Comparison of ENCODE assay signal across 9 cellular contexts in the genomic region with DNA sequence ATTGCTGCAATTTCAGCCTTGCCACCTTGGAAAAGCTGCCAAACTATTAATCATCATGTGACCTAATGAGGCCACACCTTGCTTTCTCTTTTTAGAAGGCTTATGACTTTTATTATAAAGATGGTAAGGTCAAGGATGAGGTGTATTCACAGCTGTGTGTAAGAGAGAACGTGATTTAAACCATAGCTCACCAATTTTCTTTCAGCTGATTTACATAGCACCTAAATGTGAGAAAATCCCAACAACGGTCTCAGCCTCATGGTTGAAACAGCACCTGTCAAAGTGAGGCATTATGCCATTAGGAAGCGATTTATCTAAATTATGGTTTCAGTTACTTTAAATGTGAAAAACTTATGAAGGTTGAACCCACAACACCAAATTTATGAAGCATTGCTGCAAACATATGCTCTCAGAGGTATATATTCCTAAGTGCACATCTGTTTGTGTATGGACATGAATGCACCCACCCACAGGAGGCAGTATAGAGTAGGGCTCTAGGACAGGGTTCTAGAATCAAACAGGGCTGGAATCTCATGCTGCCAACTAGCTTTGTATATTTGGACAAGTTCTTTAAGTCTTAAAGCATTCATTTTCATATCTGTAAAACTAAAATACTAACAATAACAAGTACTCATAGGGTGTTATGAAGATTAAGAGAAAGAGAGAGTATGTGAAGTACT. TPM values are rescaled to one million over a fixed set of nuclear protein-coding genes. Genes with fewer than 3 reads are reported as not detected.
A peak's percentile ranks its signal among the peaks of the same experiment; 100 is the strongest.
DNase-seq lines count a peak whose midpoint lies in the region; ATAC-seq and TF ChIP-seq lines count a peak whose summit lies in the region.
"Had no signal": no experiment of that assay in that cellular context is flagged by ENCODE, and none has a peak within 500 bp of the region (broad histone marks: within the 10 kb centered on the region; RNA-seq: fewer than 3 reads in every experiment).

No MANE protein-coding gene starts in this region.

- CTCF ChIA-PET in CD4-positive, alpha-beta T cell (lab: Charles Lee) = interaction anchor here (1.3 kb wide), 1 partner anchor 25 kb away, joined by 3 read pairs; no protein-coding TSS in a partner anchor

- TF ChIP-seq POLR2A in esophagus muscularis mucosa (IDR thresholded peaks at IDR 0.05; ENCODE audit: low read depth) = no peak

- no peak overlapping the region for H3K4me3 Mint-ChIP-seq in CD4-positive, alpha-beta T cell

- no peak overlapping the region for H3K27ac Mint-ChIP-seq in CD4-positive, alpha-beta T cell

- peak; percentile 22 for TF ChIP-seq CTCF in CD4-positive, alpha-beta T cell (IDR thresholded peaks at IDR 0.05)
- peak; percentile 30 for TF ChIP-seq CTCF in LNCaP clone FGC (IDR thresholded peaks at IDR 0.05; ENCODE audit: control insufficient read depth, extremely low read depth, insufficient read depth)
- peak in 2 of 3 experiments; percentile 13 for TF ChIP-seq CTCF in esophagus muscularis mucosa (IDR thresholded peaks at IDR 0.05)
- TF ChIP-seq CTCF in GM13976 (IDR thresholded peaks at IDR 0.05; ENCODE audit: borderline replicate concordance, control extremely low read depth, extremely low read depth, insufficient read depth, missing control alignments) = no peak

- no peak for ATAC-seq in CD4-positive, alpha-beta T cell (ENCODE audit: poor library complexity)
- peak; percentile 54 for ATAC-seq in GM18867 (IDR thresholded peaks at IDR 0.05; ENCODE audit: unreplicated experiment)

- H3K4me3 ChIP-seq in LNCaP clone FGC (ENCODE audit: low read depth, low read length) = no peak overlapping the region
- no peak overlapping the region for H3K4me3 ChIP-seq in esophagus muscularis mucosa

- no peak for DNase-seq in CD4-positive, alpha-beta T cell
- DNase-seq in LNCaP clone FGC (ENCODE audit: low read depth) (no peak), esophagus muscularis mucosa (ENCODE audit: extremely low spot score) (no peak), GM13976 (ENCODE audit: low spot score) (no peak), NCI-H1930 (lab: John Stamatoyannopoulos, UW) (no peak), SK-N-DZ (ENCODE audit: low spot score) (no peak), OCI-M2 (lab: John Stamatoyannopoulos, UW; ENCODE audit: unreplicated experiment) (no peak)

- H3K4me1 ChIP-seq in esophagus muscularis mucosa = peaks cover 21 to 37% (median 26%) of the 10 kb centered on the region in 4 donors
- H3K4me1 ChIP-seq: parathyroid adenoma had no signal

- H3K36me3 ChIP-seq in esophagus muscularis mucosa = peaks cover 0 to 43% (median 37%) of the 10 kb centered on the region in 4 donors

- no peaks in the 10 kb centered on the region for H3K9me3 ChIP-seq in CD4-positive, alpha-beta T cell (ENCODE audit: control insufficient read depth, low read length)
- no peaks in the 10 kb centered on the region for H3K9me3 ChIP-seq in esophagus muscularis mucosa

- H3K27ac ChIP-seq in CD4-positive, alpha-beta T cell (ENCODE audit: low read depth, low read length) = no peak overlapping the region
- H3K27ac ChIP-seq in esophagus muscularis mucosa (replicated peaks in 1 of 4) = peak overlapping the region in 1 of 4 donors; percentile 43
- H3K27ac ChIP-seq: parathyroid adenoma had no signal

- TF ChIP-seq EP300 in esophagus muscularis mucosa (IDR thresholded peaks at IDR 0.05) = no peak

- in situ Hi-C loops in GM13976 (cut with MboI; ENCODE audit: low sequenced_read_pairs, unreplicated experiment) = no loop called here

- no peaks in the 10 kb centered on the region for H3K9me3 Mint-ChIP-seq in CD4-positive, alpha-beta T cell

- POLR2A ChIA-PET in CD4-positive, alpha-beta T cell (lab: Charles Lee) = no interaction called here

- WGBS in esophagus muscularis mucosa = 50% methylated on average over 3 of the region's 3 CpGs

- H3K4me1 Mint-ChIP-seq in CD4-positive, alpha-beta T cell (ENCODE audit: low read depth) = no peaks in the 10 kb centered on the region

- no peaks in the 10 kb centered on the region for H3K27me3 Mint-ChIP-seq in CD4-positive, alpha-beta T cell

- H3K27me3 ChIP-seq in CD4-positive, alpha-beta T cell (ENCODE audit: control insufficient read depth, insufficient read depth, low read length) = no peaks in the 10 kb centered on the region
- no peaks in the 10 kb centered on the region for H3K27me3 ChIP-seq in esophagus muscularis mucosa

- intact Hi-C loops in CD4-positive, alpha-beta T cell (cut with DNase I, micrococcal nuclease) = no loop called here
- intact Hi-C loops in esophagus muscularis mucosa (cut with DNase I) = no loop called here

- no peaks in the 10 kb centered on the region for H3K36me3 Mint-ChIP-seq in CD4-positive, alpha-beta T cell (ENCODE audit: low read depth)

RNA-seq across cellular contexts. Expression of a gene that starts 40.7 kb away (rescaled TPM):
- not detected for total RNA-seq in CD4-positive, alpha-beta T cell
- 100 to 1,000 TPM in 3 of 4 donors, 10 to 100 TPM in 1; 98.4 to 216 (median 186) TPM for total RNA-seq in esophagus muscularis mucosa
- polyA plus RNA-seq in SK-N-DZ (2014; cell fraction: cytosol; rRNA removed) = not detected in 2 replicates
- 1.0 TPM in 1 of 2 replicates, not detected in the other for polyA plus RNA-seq in SK-N-DZ (2014; cell fraction: nucleus; rRNA removed)

Comparison
In these comparisons a context has a peak if more than half of its experiments do, and no peak if none do; other contexts are left out.
1. RNA of a gene that starts 40.7 kb away (total RNA-seq): 98.4 to 216 TPM in esophagus muscularis mucosa; not detected in CD4-positive, alpha-beta T cell; every median in the first group is over 10 times any median in the second.